ENCODE assay signal across 2 cellular contexts in the genomic region with DNA sequence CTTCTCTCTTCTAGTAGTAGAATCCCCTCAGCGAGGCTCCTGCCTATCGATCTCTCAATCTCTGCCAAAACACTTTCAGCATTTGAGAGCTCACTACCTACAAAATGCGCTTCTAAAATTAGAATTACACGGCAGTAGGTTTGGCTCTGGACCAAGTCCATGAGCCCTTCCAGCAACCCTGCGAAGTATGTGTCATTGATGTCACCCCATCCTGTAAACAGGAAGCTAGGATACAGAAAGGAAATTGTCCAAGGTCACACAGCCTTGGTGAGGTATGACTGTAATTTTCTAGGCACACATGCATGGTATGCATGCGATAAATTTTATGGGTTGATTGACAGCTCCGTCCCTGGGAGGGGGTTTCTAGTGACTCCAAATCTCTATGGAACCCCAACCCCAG.
A peak's percentile ranks its signal among the peaks of the same experiment; 100 is the strongest.
TF ChIP-seq lines count a peak whose summit lies in the region.

No MANE protein-coding gene starts in this region.

TF ChIP-seq in HEK293T, 16 proteins besides CTCF, POLR2A, EP300 and RAD21 (continued from another document):
- TF ChIP-seq PKNOX1 (IDR thresholded peaks at IDR 0.05) (0 out of 2 replicates have a peak, but pooled peaks have one; percentile 10), L3MBTL2 (conservative IDR thresholded peaks at IDR 0.05) (no peak)

TF ChIP-seq in HepG2, 621 proteins besides CTCF, POLR2A, EP300 and RAD21 (continued from another document):
- TF ChIP-seq, protein P1, sequence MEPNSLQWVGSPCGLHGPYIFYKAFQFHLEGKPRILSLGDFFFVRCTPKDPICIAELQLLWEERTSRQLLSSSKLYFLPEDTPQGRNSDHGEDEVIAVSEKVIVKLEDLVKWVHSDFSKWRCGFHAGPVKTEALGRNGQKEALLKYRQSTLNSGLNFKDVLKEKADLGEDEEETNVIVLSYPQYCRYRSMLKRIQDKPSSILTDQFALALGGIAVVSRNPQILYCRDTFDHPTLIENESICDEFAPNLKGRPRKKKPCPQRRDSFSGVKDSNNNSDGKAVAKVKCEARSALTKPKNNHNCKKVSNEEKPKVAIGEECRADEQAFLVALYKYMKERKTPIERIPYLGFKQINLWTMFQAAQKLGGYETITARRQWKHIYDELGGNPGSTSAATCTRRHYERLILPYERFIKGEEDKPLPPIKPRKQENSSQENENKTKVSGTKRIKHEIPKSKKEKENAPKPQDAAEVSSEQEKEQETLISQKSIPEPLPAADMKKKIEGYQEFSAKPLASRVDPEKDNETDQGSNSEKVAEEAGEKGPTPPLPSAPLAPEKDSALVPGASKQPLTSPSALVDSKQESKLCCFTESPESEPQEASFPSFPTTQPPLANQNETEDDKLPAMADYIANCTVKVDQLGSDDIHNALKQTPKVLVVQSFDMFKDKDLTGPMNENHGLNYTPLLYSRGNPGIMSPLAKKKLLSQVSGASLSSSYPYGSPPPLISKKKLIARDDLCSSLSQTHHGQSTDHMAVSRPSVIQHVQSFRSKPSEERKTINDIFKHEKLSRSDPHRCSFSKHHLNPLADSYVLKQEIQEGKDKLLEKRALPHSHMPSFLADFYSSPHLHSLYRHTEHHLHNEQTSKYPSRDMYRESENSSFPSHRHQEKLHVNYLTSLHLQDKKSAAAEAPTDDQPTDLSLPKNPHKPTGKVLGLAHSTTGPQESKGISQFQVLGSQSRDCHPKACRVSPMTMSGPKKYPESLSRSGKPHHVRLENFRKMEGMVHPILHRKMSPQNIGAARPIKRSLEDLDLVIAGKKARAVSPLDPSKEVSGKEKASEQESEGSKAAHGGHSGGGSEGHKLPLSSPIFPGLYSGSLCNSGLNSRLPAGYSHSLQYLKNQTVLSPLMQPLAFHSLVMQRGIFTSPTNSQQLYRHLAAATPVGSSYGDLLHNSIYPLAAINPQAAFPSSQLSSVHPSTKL (CRISPR knock-in tag; IDR thresholded peaks at IDR 0.05) = 0 out of 2 replicates have a peak, but pooled peaks have one; percentile 29
- TF ChIP-seq FOXP1 (IDR thresholded peaks at IDR 0.05) (no peak), FOXP1 (CRISPR knock-in tag; IDR thresholded peaks at IDR 0.05) (peak; percentile 55), NFRKB (IDR thresholded peaks at IDR 0.05) (no peak), ETV5 (CRISPR knock-in tag; IDR thresholded peaks at IDR 0.05; ENCODE audit: borderline replicate concordance) (peak; percentile 42; the same call in 1 of the 2 replicates), BRD4 (CRISPR knock-in tag; IDR thresholded peaks at IDR 0.05) (no peak)
